Comparison of ENCODE assay signal across 20 cellular contexts in genomic region chr5:174523311-174524159, GRCh38.
DNase-seq lines count a peak whose midpoint lies in the region; ATAC-seq, FAIRE-seq and TF ChIP-seq lines count a peak whose summit lies in the region.
"Had no signal": no experiment of that assay in that cellular context is flagged by ENCODE, and none has a peak within 500 bp of the region (broad histone marks: within the 10 kb centered on the region; RNA-seq: fewer than 3 reads in every experiment).

No MANE protein-coding gene starts in this region.

- no peak overlapping the region for H3K4me3 ChIP-seq in HEK293 (ENCODE audit: low read depth, low read length)
- H3K4me3 ChIP-seq in foreskin fibroblast (ENCODE audit: low read depth in 1 of 2, low read length in 2 of 2), result no peak overlapping the region
- H3K4me3 ChIP-seq in small intestine (ENCODE audit: low read depth in 1 of 2, low read length in 2 of 2), result no peak overlapping the region
- H3K4me3 ChIP-seq: ovary, skin epidermis had no signal

- no peak for DNase-seq in foreskin fibroblast
- DNase-seq in small intestine, result peak; percentile 52
- no peak for DNase-seq in anterior cingulate cortex (lab: John Stamatoyannopoulos, UW)
- no peak for DNase-seq in Right ventricle myocardium superior
- DNase-seq: activated naive CD8-positive, alpha-beta T cell treated with anti-CD3 and anti-CD28 coated beads for 36 hours; dermis blood vessel endothelial cell; left ventricle myocardium superior; MM.1S; NCI-H2227 treated with DMSO at 0.1 percent for 48 hours; ovary; stimulated activated CD8-positive, alpha-beta memory T cell treated with anti-CD3 and anti-CD28 coated beads, Interleukin-4, amount 100 ng/mL, for 48 hours; substantia nigra had no signal

- H3K27me3 ChIP-seq in small intestine (ENCODE audit: control insufficient read depth in 2 of 2, insufficient read depth in 2 of 2, low read length in 2 of 2), result peaks cover 0 to 3% of the 10 kb centered on the region in 2 donors
- H3K27me3 ChIP-seq: ovary had no signal

- peaks cover 16% of the 10 kb centered on the region for H3K4me1 ChIP-seq in HEK293 (ENCODE audit: control insufficient read depth, insufficient read depth, low read length)
- H3K4me1 ChIP-seq in small intestine (ENCODE audit: control insufficient read depth in 2 of 2, insufficient read depth in 1 of 2, low read depth in 1 of 2, low read length in 1 of 2), result peaks cover 0 to 4% of the 10 kb centered on the region in 2 donors

- CTCF ChIA-PET in HEK293 (lab: Yijun Ruan, JAX), result interaction anchor here (0.6 to 1.7 kb wide), 16 partner anchors 9 to 953 kb away, joined by 3 to 8 read pairs (median 4); no protein-coding TSS in a partner anchor

- no peaks in the 10 kb centered on the region for H3K9me3 ChIP-seq in HEK293 (ENCODE audit: control insufficient read depth, insufficient read depth, low read depth, low read length)
- no peaks in the 10 kb centered on the region for H3K9me3 ChIP-seq in small intestine (ENCODE audit: control insufficient read depth, low read depth)
- H3K9me3 ChIP-seq: ovary had no signal

- intact Hi-C loops in Right ventricle myocardium superior (cut with DNase I), result no loop called here

- H3K27ac ChIP-seq in HEK293 (ENCODE audit: extremely low read depth, low read depth, low read length) (no peak overlapping the region; the same call in 1 of the 2 replicates), small intestine (ENCODE audit: low read depth in 1 of 2, low read length in 1 of 2) (no peak overlapping the region)
- H3K27ac ChIP-seq: epithelial cell of prostate, ovary, skin epidermis had no signal

- TF ChIP-seq CTCF in HEK293 (tag by site-specific recombination; IDR thresholded peaks at IDR 0.05) (no peak; the same call in 1 of the 2 replicates), foreskin fibroblast (IDR thresholded peaks at IDR 0.05; ENCODE audit: low read depth, low read length) (peak; percentile 6)

- ATAC-seq in SK-N-SH treated with all-trans-retinoic acid at 6 μM for 48 hours, result peak; percentile 61
- no peak for ATAC-seq in GM21786 (IDR thresholded peaks at IDR 0.05; ENCODE audit: unreplicated experiment)
- ATAC-seq in GM18517 (IDR thresholded peaks at IDR 0.05; ENCODE audit: unreplicated experiment), result no peak
- no peak for ATAC-seq in Right ventricle myocardium superior (ENCODE audit: poor library complexity)
- ATAC-seq: left ventricle myocardium superior had no signal

- POLR2A ChIA-PET in HEK293 (lab: Yijun Ruan, JAX), result interaction anchor here (1.3 to 1.5 kb wide), 2 partner anchors 9 to 201 kb away, joined by 4 to 6 read pairs; partner anchors contain the start of gene MSX2

- 20 to 47% (median 25%) methylated on average over 7 of the region's 7 CpGs for WGBS in small intestine, 3 donors

- no peak for FAIRE-seq in small intestine (lab: Jason Lieb, UNC)
- FAIRE-seq: bronchial epithelial cell, GM12891 had no signal

- H3K36me3 ChIP-seq in HEK293 (ENCODE audit: control insufficient read depth in 2 of 2, insufficient read depth in 1 of 2, low read length in 2 of 2), result no peaks in the 10 kb centered on the region
- no peaks in the 10 kb centered on the region for H3K36me3 ChIP-seq in small intestine (ENCODE audit: control insufficient read depth in 2 of 2, insufficient read depth in 2 of 2, low read length in 2 of 2)
- H3K36me3 ChIP-seq: ovary had no signal

TF ChIP-seq in HEK293, 187 proteins besides CTCF, POLR2A, EP300 and RAD21 (continues in another document):
- TF ChIP-seq ZNF629 (tag by site-specific recombination; IDR thresholded peaks at IDR 0.05) (0 out of 2 replicates have a peak, but pooled peaks have one; percentile 22), ZNF530 (tag by site-specific recombination; IDR thresholded peaks at IDR 0.05; ENCODE audit: low read depth) (no peak), PRDM6 (tag by site-specific recombination; IDR thresholded peaks at IDR 0.05) (peak; percentile 61), ZNF211 (tag by site-specific recombination; IDR thresholded peaks at IDR 0.05; ENCODE audit: low read depth) (no peak), ZSCAN18 (tag by site-specific recombination; IDR thresholded peaks at IDR 0.05) (no peak), ZNF654 (tag by site-specific recombination; IDR thresholded peaks at IDR 0.05; ENCODE audit: low read depth) (peak; percentile 19; the same call in 1 of the 2 replicates), FEZF1 (tag by site-specific recombination; IDR thresholded peaks at IDR 0.05) (peak; percentile 54; the same call in 1 of the 2 replicates), KLF8 (tag by site-specific recombination; IDR thresholded peaks at IDR 0.05) (no peak), ZNF623 (tag by site-specific recombination; IDR thresholded peaks at IDR 0.05) (no peak)

TF ChIP-seq in SK-N-SH treated with all-trans-retinoic acid at 6 μM for 48 hours, 23 proteins besides CTCF, POLR2A, EP300 and RAD21:
- no peak for TF ChIP-seq TCF4 (CRISPR knock-in tag; IDR thresholded peaks at IDR 0.05; ENCODE audit: borderline replicate concordance)
- TF ChIP-seq ISL1 (CRISPR knock-in tag; IDR thresholded peaks at IDR 0.05), result no peak
- no peak for TF ChIP-seq PATZ1 (CRISPR knock-in tag; IDR thresholded peaks at IDR 0.05; ENCODE audit: borderline replicate concordance)
- TF ChIP-seq BACH2 (CRISPR knock-in tag; IDR thresholded peaks at IDR 0.05; ENCODE audit: borderline replicate concordance), result no peak
- no peak for TF ChIP-seq ZC3H10 (CRISPR knock-in tag; IDR thresholded peaks at IDR 0.05)
- no peak for TF ChIP-seq ZFP3 (CRISPR knock-in tag; IDR thresholded peaks at IDR 0.05)
